ENCODE assay signal across 1 cellular context in the genomic region with DNA sequence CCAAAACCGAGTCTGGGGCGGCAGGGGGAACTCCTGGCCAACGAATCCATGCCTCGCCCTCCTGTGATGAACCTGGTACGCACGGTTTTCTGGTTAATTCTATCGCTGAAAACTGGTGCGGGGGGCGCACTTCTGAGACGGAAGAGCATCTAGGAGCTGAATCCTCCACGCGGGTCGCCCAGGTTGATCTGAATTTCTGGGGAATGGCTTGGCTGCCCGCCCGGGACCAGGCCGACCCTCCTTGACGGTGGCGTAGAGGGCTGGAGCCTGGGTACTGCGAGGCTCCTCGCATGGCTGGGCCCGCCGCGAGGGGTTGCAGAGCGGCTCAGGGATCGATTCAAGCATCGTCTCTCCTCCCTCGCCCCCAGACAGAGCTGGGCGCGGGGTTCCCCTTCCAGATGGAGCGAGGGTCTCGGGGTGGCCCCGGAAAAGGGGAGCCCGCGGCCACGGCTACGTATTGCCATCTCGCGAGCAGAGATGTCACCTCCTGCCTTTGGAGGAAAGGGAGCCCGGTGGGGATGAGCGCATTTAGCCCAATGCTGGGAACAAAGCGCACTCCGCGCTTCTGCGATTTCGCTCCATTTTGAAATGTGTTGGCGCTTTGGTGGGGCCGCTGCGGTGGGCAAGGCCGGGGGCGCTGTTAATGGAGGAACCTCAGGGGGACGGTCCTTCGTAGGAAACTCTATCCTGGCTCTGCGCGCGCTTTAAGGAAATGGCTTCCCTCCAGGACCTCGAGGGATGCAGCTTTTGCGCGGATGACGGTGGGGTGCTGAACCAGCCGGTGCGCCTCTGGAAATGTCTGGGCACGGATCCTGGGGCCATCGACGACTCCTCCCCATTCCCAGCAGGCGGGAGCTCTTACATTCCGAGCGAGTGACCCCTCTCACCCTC.
TF ChIP-seq lines count a peak whose summit lies in the region.

No MANE protein-coding gene starts in this region.

TF ChIP-seq in SK-N-SH, 30 proteins besides CTCF, POLR2A, EP300 and RAD21 (continued from another document):
- TF ChIP-seq, protein P1, sequence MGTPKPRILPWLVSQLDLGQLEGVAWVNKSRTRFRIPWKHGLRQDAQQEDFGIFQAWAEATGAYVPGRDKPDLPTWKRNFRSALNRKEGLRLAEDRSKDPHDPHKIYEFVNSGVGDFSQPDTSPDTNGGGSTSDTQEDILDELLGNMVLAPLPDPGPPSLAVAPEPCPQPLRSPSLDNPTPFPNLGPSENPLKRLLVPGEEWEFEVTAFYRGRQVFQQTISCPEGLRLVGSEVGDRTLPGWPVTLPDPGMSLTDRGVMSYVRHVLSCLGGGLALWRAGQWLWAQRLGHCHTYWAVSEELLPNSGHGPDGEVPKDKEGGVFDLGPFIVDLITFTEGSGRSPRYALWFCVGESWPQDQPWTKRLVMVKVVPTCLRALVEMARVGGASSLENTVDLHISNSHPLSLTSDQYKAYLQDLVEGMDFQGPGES (IDR thresholded peaks at IDR 0.05; ENCODE audit: low read depth, low read length), result no peak
- TF ChIP-seq, protein P2, sequence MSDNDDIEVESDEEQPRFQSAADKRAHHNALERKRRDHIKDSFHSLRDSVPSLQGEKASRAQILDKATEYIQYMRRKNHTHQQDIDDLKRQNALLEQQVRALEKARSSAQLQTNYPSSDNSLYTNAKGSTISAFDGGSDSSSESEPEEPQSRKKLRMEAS (IDR thresholded peaks at IDR 0.05; ENCODE audit: low read depth), result no peak
- TF ChIP-seq NFIC (IDR thresholded peaks at IDR 0.05; ENCODE audit: borderline replicate concordance), result no peak
- TF ChIP-seq GATA2 (CRISPR knock-in tag; IDR thresholded peaks at IDR 0.05), result no peak
- TF ChIP-seq SIN3A (IDR thresholded peaks at IDR 0.05; ENCODE audit: borderline replicate concordance, low read depth, low read length), result no peak
- no peak for TF ChIP-seq TEAD4 (IDR thresholded peaks at IDR 0.05; ENCODE audit: borderline replicate concordance, insufficient read depth)
